ENCODE assay signal across 27 cellular contexts in the genomic region with DNA sequence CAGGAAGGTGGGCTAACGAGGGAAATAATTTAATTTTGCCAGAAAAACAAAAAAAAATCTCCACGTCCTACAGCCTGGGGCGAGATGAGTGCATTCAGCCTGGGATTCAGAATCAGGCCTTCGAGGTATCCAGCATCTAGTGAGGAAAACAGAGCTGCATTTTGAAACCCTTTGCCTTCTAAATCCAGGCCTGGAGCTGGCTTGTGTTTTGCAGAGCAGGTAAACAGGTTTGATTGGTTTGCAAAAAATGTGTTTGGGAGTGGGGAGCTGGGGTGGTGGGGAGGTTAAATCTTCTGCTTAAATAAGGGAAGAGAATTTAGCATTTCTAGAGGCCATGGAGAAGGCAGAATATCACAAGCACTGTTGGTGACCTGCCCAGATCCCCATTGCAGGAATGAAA. TPM values are rescaled to one million over a fixed set of nuclear protein-coding genes. Genes with fewer than 3 reads are reported as not detected.
"Had no signal": no experiment of that assay in that cellular context is flagged by ENCODE, and none has a peak within 500 bp of the region (broad histone marks: within the 10 kb centered on the region; RNA-seq: fewer than 3 reads in every experiment).

No MANE protein-coding gene starts in this region.

- H3K9me3 ChIP-seq: ascending aorta, colonic mucosa, left lung, neutrophil, pancreas, tibial artery had no signal

- H3K27ac ChIP-seq: ascending aorta, brain microvascular endothelial cell, colonic mucosa, hepatocyte, left lung, neutrophil, pancreas, tibial artery had no signal

- H3K27ac Mint-ChIP-seq: activated naive CD4-positive, alpha-beta T cell treated with anti-CD3 and anti-CD28 coated beads, Interleukin-2, amount 50 U/mL, for 72 hours; activated T-cell treated with anti-CD3 and anti-CD28 coated beads, Interleukin-2, amount 50 U/mL, for 24 hours; activated T-helper 17 cell treated with anti-CD3 and anti-CD28 coated beads, Interleukin-2, amount 50 U/mL, for 72 hours; natural killer cell treated with Interleukin-12 subunit alpha and Interleukin-12 subunit beta and Interleukin-15 and Interleukin-18, amount 100 ng/mL, for 72 hours; stimulated activated naive CD8-positive, alpha-beta T cell treated with anti-CD3 and anti-CD28 coated beads, Interleukin-15, Interleukin-2, amounts not matched to agents 100 ng/mL and 50 ng/mL, for 24 hours; T-cell; WTC11 had no signal

- H3K36me3 ChIP-seq: ascending aorta, brain microvascular endothelial cell, colonic mucosa, left lung, neutrophil, pancreas, tibial artery had no signal

- H3K4me1 ChIP-seq: ascending aorta, colonic mucosa, left lung, pancreas, tibial artery had no signal

- H3K9me3 Mint-ChIP-seq: activated naive CD4-positive, alpha-beta T cell treated with anti-CD3 and anti-CD28 coated beads, Interleukin-2, amount 50 U/mL, for 72 hours; activated T-cell treated with anti-CD3 and anti-CD28 coated beads, Interleukin-2, amount 50 U/mL, for 24 hours; activated T-helper 17 cell treated with anti-CD3 and anti-CD28 coated beads, Interleukin-2, amount 50 U/mL, for 72 hours; central memory CD8-positive, alpha-beta T cell; natural killer cell treated with Interleukin-12 subunit alpha and Interleukin-12 subunit beta and Interleukin-15 and Interleukin-18, amount 100 ng/mL, for 72 hours; stimulated activated naive CD8-positive, alpha-beta T cell treated with anti-CD3 and anti-CD28 coated beads, Interleukin-15, Interleukin-2, amounts not matched to agents 100 ng/mL and 50 ng/mL, for 24 hours; T-cell; WTC11 had no signal

- H3K4me2 ChIP-seq: hepatocyte had no signal

- H3K4me1 Mint-ChIP-seq: activated T-helper 17 cell treated with anti-CD3 and anti-CD28 coated beads, Interleukin-2, amount 50 U/mL, for 72 hours; central memory CD8-positive, alpha-beta T cell; T-cell had no signal

- H3K4me3 Mint-ChIP-seq: activated T-cell treated with anti-CD3 and anti-CD28 coated beads, Interleukin-2, amount 50 U/mL, for 24 hours; activated T-helper 17 cell treated with anti-CD3 and anti-CD28 coated beads, Interleukin-2, amount 50 U/mL, for 72 hours; central memory CD8-positive, alpha-beta T cell; natural killer cell treated with Interleukin-12 subunit alpha and Interleukin-12 subunit beta and Interleukin-15 and Interleukin-18, amount 100 ng/mL, for 72 hours; stimulated activated naive CD8-positive, alpha-beta T cell treated with anti-CD3 and anti-CD28 coated beads, Interleukin-15, Interleukin-2, amounts not matched to agents 100 ng/mL and 50 ng/mL, for 24 hours; T-cell; WTC11 had no signal

- DNase-seq: activated CD4-positive, alpha-beta T cell treated with anti-CD3 and anti-CD28 coated beads, Interleukin-2, amount 50 U/mL, for 4 hours; activated CD8-positive, alpha-beta memory T cell treated with anti-CD3 and anti-CD28 coated beads for 24 hours; activated CD8-positive, alpha-beta memory T cell treated with anti-CD3 and anti-CD28 coated beads, Interleukin-2, amount 50 U/mL, for 4 hours; activated T-cell treated with anti-CD3 and anti-CD28 coated beads, Interleukin-2, amount 50 U/mL, for 24 hours; brain microvascular endothelial cell; colonic mucosa; foreskin melanocyte; glutamatergic neuron; kidney glomerular epithelial cell; left lung; pancreas; right cardiac atrium; stimulated activated CD4-positive, alpha-beta T cell treated with anti-CD3 and anti-CD28 coated beads, Interleukin-1b, Interleukin-23, amount 100 ng/mL, for 48 hours; substantia nigra; T-cell; tibial artery had no signal

- H3K36me3 Mint-ChIP-seq: activated naive CD4-positive, alpha-beta T cell treated with anti-CD3 and anti-CD28 coated beads, Interleukin-2, amount 50 U/mL, for 72 hours; natural killer cell treated with Interleukin-12 subunit alpha and Interleukin-12 subunit beta and Interleukin-15 and Interleukin-18, amount 100 ng/mL, for 72 hours; T-cell; WTC11 had no signal

- H3K79me2 ChIP-seq: hepatocyte had no signal

- H3K27me3 ChIP-seq: ascending aorta, colonic mucosa, hepatocyte, left lung, pancreas had no signal

- H2AFZ ChIP-seq: hepatocyte had no signal

- H3K4me3 ChIP-seq: ascending aorta, colonic mucosa, hepatocyte, left lung, lung, pancreas, tibial artery had no signal

- ATAC-seq: activated naive CD4-positive, alpha-beta T cell treated with anti-CD3 and anti-CD28 coated beads, Interleukin-2, amount 50 U/mL, for 72 hours; activated T-helper 17 cell treated with anti-CD3 and anti-CD28 coated beads, Interleukin-2, amount 50 U/mL, for 72 hours; left lung; natural killer cell treated with Interleukin-12 subunit alpha and Interleukin-12 subunit beta and Interleukin-15 and Interleukin-18, amount 100 ng/mL, for 72 hours; pancreas; right cardiac atrium; T-cell; WTC11 had no signal

RNA-seq across cellular contexts. Expression of gene RASD2, which starts 29.7 kb away (rescaled TPM):
- total RNA-seq: pulmonary artery endothelial cell had no signal
